In the genomic region with DNA sequence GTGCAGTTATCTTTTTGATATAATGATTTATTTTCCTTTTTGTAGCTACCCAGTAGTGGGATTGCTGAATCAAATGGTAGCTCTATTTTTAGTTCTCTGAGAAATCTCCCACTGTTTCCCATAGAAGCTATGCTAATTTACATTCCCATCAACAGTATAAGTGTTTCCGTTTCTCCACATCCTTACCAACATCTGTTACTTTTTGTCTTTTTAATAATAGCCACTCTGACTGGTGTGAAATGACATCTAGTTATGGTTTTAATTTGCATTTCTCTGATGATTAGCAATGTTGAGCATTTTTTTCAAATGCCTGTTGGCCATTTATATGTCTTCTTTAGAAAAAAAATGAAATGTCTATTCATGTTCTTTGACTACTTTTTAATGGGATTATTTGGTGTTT, we compare ENCODE assay signal across 1 cellular context.
TF ChIP-seq lines count a peak whose summit lies in the region.

No MANE protein-coding gene starts in this region.

TF ChIP-seq in HepG2, 621 proteins besides CTCF, POLR2A, EP300 and RAD21 (continued from another document):
- TF ChIP-seq, protein P1, sequence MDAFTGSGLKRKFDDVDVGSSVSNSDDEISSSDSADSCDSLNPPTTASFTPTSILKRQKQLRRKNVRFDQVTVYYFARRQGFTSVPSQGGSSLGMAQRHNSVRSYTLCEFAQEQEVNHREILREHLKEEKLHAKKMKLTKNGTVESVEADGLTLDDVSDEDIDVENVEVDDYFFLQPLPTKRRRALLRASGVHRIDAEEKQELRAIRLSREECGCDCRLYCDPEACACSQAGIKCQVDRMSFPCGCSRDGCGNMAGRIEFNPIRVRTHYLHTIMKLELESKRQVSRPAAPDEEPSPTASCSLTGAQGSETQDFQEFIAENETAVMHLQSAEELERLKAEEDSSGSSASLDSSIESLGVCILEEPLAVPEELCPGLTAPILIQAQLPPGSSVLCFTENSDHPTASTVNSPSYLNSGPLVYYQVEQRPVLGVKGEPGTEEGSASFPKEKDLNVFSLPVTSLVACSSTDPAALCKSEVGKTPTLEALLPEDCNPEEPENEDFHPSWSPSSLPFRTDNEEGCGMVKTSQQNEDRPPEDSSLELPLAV (CRISPR knock-in tag; conservative IDR thresholded peaks at IDR 0.05; ENCODE audit: low read depth), result no peak
- no peak for TF ChIP-seq SMARCC2 (IDR thresholded peaks at IDR 0.05)
- no peak for TF ChIP-seq ZNF549 (CRISPR knock-in tag; IDR thresholded peaks at IDR 0.05)
- TF ChIP-seq HMG20B (CRISPR knock-in tag; conservative IDR thresholded peaks at IDR 0.05), result no peak
- no peak for TF ChIP-seq ZBTB3 (CRISPR knock-in tag; IDR thresholded peaks at IDR 0.05; ENCODE audit: borderline replicate concordance, low read depth)
- TF ChIP-seq MTF1 (CRISPR knock-in tag; IDR thresholded peaks at IDR 0.05), result no peak
- no peak for TF ChIP-seq SMC3 (IDR thresholded peaks at IDR 0.05; ENCODE audit: low read length)
- TF ChIP-seq, protein P2, sequence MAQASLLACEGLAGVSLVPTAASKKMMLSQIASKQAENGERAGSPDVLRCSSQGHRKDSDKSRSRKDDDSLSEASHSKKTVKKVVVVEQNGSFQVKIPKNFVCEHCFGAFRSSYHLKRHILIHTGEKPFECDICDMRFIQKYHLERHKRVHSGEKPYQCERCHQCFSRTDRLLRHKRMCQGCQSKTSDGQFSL (CRISPR knock-in tag; IDR thresholded peaks at IDR 0.05), result no peak
- no peak for TF ChIP-seq NCOA1 (CRISPR knock-in tag; IDR thresholded peaks at IDR 0.05)
